ENCODE assay signal across 15 cellular contexts in genomic region chr3:43693594-43693993, GRCh38. TPM values are rescaled to one million over a fixed set of nuclear protein-coding genes. Genes with fewer than 3 reads are reported as not detected.
DNase-seq lines count a peak whose midpoint lies in the region; TF ChIP-seq lines count a peak whose summit lies in the region.
"Had no signal": no experiment of that assay in that cellular context is flagged by ENCODE, and none has a peak within 500 bp of the region (broad histone marks: within the 10 kb centered on the region; RNA-seq: fewer than 3 reads in every experiment).

No MANE protein-coding gene starts in this region.

- H3K27me3 ChIP-seq in esophagus squamous epithelium = no peaks in the 10 kb centered on the region
- no peaks in the 10 kb centered on the region for H3K27me3 ChIP-seq in esophagus muscularis mucosa
- H3K27me3 ChIP-seq: heart left ventricle, right atrium auricular region, uterus had no signal

- no peak for TF ChIP-seq POLR2A in esophagus squamous epithelium (IDR thresholded peaks at IDR 0.05)
- no peak for TF ChIP-seq POLR2A in esophagus muscularis mucosa (IDR thresholded peaks at IDR 0.05; ENCODE audit: low read depth)

- H3K36me3 ChIP-seq in esophagus squamous epithelium (no peaks in the 10 kb centered on the region), esophagus muscularis mucosa (no peaks in the 10 kb centered on the region)
- H3K36me3 ChIP-seq: heart left ventricle, right atrium auricular region, uterus had no signal

- H3K4me3 ChIP-seq in esophagus squamous epithelium (peak overlapping the region in 2 of 4 donors; percentile 31 to 71), skin epidermis (peak overlapping the region in 1 of 7 experiments; percentile 96), esophagus muscularis mucosa (no peak overlapping the region)
- H3K4me3 ChIP-seq: heart left ventricle, right atrium auricular region, uterus had no signal

- H3K27ac Mint-ChIP-seq in activated CD4-positive, alpha-beta T cell treated with anti-CD3 and anti-CD28 coated beads, Interleukin-2, amount 10 ng/mL, durations not matched to agents 24 days and 14 days = peak overlapping the region; percentile 69

- peaks cover 4% of the 10 kb centered on the region for H3K36me3 Mint-ChIP-seq in activated CD4-positive, alpha-beta T cell treated with anti-CD3 and anti-CD28 coated beads, Interleukin-2, amount 10 ng/mL, durations not matched to agents 24 days and 14 days (ENCODE audit: low read depth)

- H3K4me1 ChIP-seq in esophagus squamous epithelium = peaks cover 0 to 76% (median 23%) of the 10 kb centered on the region in 3 donors
- H3K4me1 ChIP-seq in esophagus muscularis mucosa = peaks cover 25 to 69% (median 51%) of the 10 kb centered on the region in 4 donors

- H3K9me3 ChIP-seq in esophagus squamous epithelium (no peaks in the 10 kb centered on the region), esophagus muscularis mucosa (no peaks in the 10 kb centered on the region)
- H3K9me3 ChIP-seq: heart left ventricle, right atrium auricular region, uterus had no signal

- TF ChIP-seq CTCF in esophagus squamous epithelium (IDR thresholded peaks at IDR 0.05) (no peak), esophagus muscularis mucosa (IDR thresholded peaks at IDR 0.05) (no peak)

- H3K4me1 Mint-ChIP-seq in activated CD4-positive, alpha-beta T cell treated with anti-CD3 and anti-CD28 coated beads, Interleukin-2, amount 10 ng/mL, durations not matched to agents 24 days and 14 days = peaks cover 38% of the 10 kb centered on the region

- TF ChIP-seq EP300 in esophagus muscularis mucosa (IDR thresholded peaks at IDR 0.05) = no peak

- H3K4me3 Mint-ChIP-seq in activated CD4-positive, alpha-beta T cell treated with anti-CD3 and anti-CD28 coated beads, Interleukin-2, amount 10 ng/mL, durations not matched to agents 24 days and 14 days = peak overlapping the region; percentile 31
- H3K4me3 Mint-ChIP-seq: central memory CD8-positive, alpha-beta T cell had no signal

- DNase-seq in activated CD4-positive, alpha-beta T cell treated with anti-CD3 and anti-CD28 coated beads, Interleukin-2, amount 10 ng/mL, durations not matched to agents 24 days and 14 days = no peak
- no peak for DNase-seq in activated CD4-positive, alpha-beta T cell treated with anti-CD3 and anti-CD28 coated beads for 48 hours
- DNase-seq in M059J (ENCODE audit: low read depth) (peak; percentile 14), esophagus squamous epithelium (lab: John Stamatoyannopoulos, UW) (no peak), retina (no peak), HuH-7 (ENCODE audit: low spot score) (no peak), esophagus muscularis mucosa (ENCODE audit: extremely low spot score) (no peak)
- DNase-seq: heart left ventricle; NCI-H1105 treated with DMSO at 0.1 percent for 48 hours; NCI-H345; stimulated activated CD4-positive, alpha-beta T cell treated with anti-CD3 and anti-CD28 coated beads, Interleukin-4, amount 100 ng/mL, for 4 hours; uterus had no signal

- H3K27ac ChIP-seq in esophagus squamous epithelium (peak overlapping the region in 3 of 4 donors; percentile 50 to 96 (median 72)), skin epidermis (peak overlapping the region in 17 of 21 experiments; percentile 18 to 99 (median 53)), esophagus muscularis mucosa (replicated peaks in 1 of 4) (no peak overlapping the region)
- H3K27ac ChIP-seq: heart left ventricle, right atrium auricular region, uterus had no signal

- no peaks in the 10 kb centered on the region for H3K9me3 Mint-ChIP-seq in activated CD4-positive, alpha-beta T cell treated with anti-CD3 and anti-CD28 coated beads, Interleukin-2, amount 10 ng/mL, durations not matched to agents 24 days and 14 days
- H3K9me3 Mint-ChIP-seq: central memory CD8-positive, alpha-beta T cell had no signal

- intact Hi-C loops in activated CD4-positive, alpha-beta T cell treated with anti-CD3 and anti-CD28 coated beads, Interleukin-2, amount 10 ng/mL, durations not matched to agents 24 days and 14 days (cut with micrococcal nuclease) = loop anchor here (5.0 kb wide), 3 partner anchors 64 to 1069 kb away; partner anchors contain the start of genes KIAA1143, KIF15 and POMGNT2
- intact Hi-C loops in esophagus squamous epithelium (cut with DNase I) (no loop called here), esophagus muscularis mucosa (cut with DNase I) (no loop called here)

- 17 to 20% methylated on average over 1 of the region's 1 CpG for WGBS in esophagus squamous epithelium, 2 donors
- WGBS in esophagus muscularis mucosa = 53% methylated on average over 1 of the region's 1 CpG

- H3K27me3 Mint-ChIP-seq in activated CD4-positive, alpha-beta T cell treated with anti-CD3 and anti-CD28 coated beads, Interleukin-2, amount 10 ng/mL, durations not matched to agents 24 days and 14 days = peaks cover 8% of the 10 kb centered on the region
- H3K27me3 Mint-ChIP-seq: central memory CD8-positive, alpha-beta T cell had no signal

RNA-seq across cellular contexts. Expression of gene ABHD5, which starts 2.9 kb away (rescaled TPM):
- 19.0 and 19.5 TPM in 2 replicates for total RNA-seq in activated CD4-positive, alpha-beta T cell treated with anti-CD3 and anti-CD28 coated beads, Interleukin-2, amount 10 ng/mL, durations not matched to agents 24 days and 14 days
- 22.2 and 27.7 TPM in 2 replicates for total RNA-seq in M059J (2014; rRNA removed; shearing (Covaris generic))
- total RNA-seq in esophagus squamous epithelium (10 to 100 TPM; 28.3 to 38.1 (median 36.0) TPM), esophagus muscularis mucosa (10 to 100 TPM; 22.3 to 40.3 (median 31.4) TPM)

Comparison
In these comparisons a context has a peak if more than half of its experiments do, and no peak if none do; other contexts are left out.
1. H3K27ac ChIP-seq: peak in esophagus squamous epithelium (3 of 4) and skin epidermis (17 of 21); none in esophagus muscularis mucosa (0 of 4).